Comparison of ENCODE assay signal across 14 cellular contexts in the genomic region with DNA sequence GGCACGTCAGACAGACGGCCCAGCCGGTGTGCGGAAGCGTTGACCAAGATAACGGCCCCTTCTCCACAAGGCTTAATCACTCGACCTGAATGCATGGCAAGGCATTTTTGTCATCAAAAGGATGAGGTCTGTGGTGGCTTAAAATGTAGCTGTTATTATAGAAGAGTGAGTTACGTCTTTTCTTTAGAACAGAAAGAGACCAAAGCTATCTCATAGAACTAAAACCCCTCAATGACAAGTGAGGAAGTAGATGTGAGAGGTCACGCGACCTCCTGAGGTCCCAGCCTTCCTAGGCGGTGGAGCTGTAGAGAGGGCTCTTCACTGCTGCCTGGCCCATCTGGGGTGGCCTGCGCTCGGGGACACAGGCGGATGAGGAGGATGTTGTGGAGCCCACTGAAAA.
DNase-seq lines count a peak whose midpoint lies in the region.
"Had no signal": no experiment of that assay in that cellular context is flagged by ENCODE, and none has a peak within 500 bp of the region (broad histone marks: within the 10 kb centered on the region; RNA-seq: fewer than 3 reads in every experiment).

No MANE protein-coding gene starts in this region.

- H3K27ac ChIP-seq in KOPT-K1 (ENCODE audit: low read depth, low read length, poor library complexity, severe bottlenecking) (peak overlapping the region; percentile 63), neuronal stem cell (replicated peaks; ENCODE audit: low read length) (no peak overlapping the region)

- no peak overlapping the region for H2BK5ac ChIP-seq in neuronal stem cell (ENCODE audit: low read length)

- no peak overlapping the region for H2BK120ac ChIP-seq in neuronal stem cell (ENCODE audit: low read depth, low read length)

- no peaks in the 10 kb centered on the region for H3K9me3 Mint-ChIP-seq in activated naive CD8-positive, alpha-beta T cell (ENCODE audit: low read depth)
- H3K9me3 Mint-ChIP-seq in activated naive CD8-positive, alpha-beta T cell treated with anti-CD3 and anti-CD28 coated beads for 36 hours = no peaks in the 10 kb centered on the region
- H3K9me3 Mint-ChIP-seq in activated naive CD4-positive, alpha-beta T cell treated with anti-CD3 and anti-CD28 coated beads, Interleukin-2, amount 10 ng/mL, durations not matched to agents 7 days and 5 days = no peaks in the 10 kb centered on the region
- H3K9me3 Mint-ChIP-seq: CD4-positive, alpha-beta T cell; H9 had no signal

- H3K4me3 Mint-ChIP-seq in activated naive CD8-positive, alpha-beta T cell = no peak overlapping the region
- no peak overlapping the region for H3K4me3 Mint-ChIP-seq in activated naive CD8-positive, alpha-beta T cell treated with anti-CD3 and anti-CD28 coated beads for 36 hours
- no peak overlapping the region for H3K4me3 Mint-ChIP-seq in activated naive CD4-positive, alpha-beta T cell treated with anti-CD3 and anti-CD28 coated beads, Interleukin-2, amount 10 ng/mL, durations not matched to agents 7 days and 5 days
- H3K4me3 Mint-ChIP-seq: CD4-positive, alpha-beta T cell; H9 had no signal

- H4K91ac ChIP-seq in neuronal stem cell (ENCODE audit: low read depth, low read length, poor library complexity) = no peak overlapping the region

- H3K27me3 ChIP-seq in neuronal stem cell (ENCODE audit: control insufficient read depth in 3 of 3, insufficient read depth in 3 of 3, low read depth in 1 of 3, low read length in 3 of 3) = no peaks in the 10 kb centered on the region

- H3K4me1 ChIP-seq in neuronal stem cell (ENCODE audit: control insufficient read depth in 2 of 2, insufficient read depth in 1 of 2, low read depth in 1 of 2, low read length in 2 of 2) = no peaks in the 10 kb centered on the region

- H4K8ac ChIP-seq in neuronal stem cell (ENCODE audit: low read depth, low read length) = no peak overlapping the region

- H3K4ac ChIP-seq in neuronal stem cell (ENCODE audit: low read length) = no peak overlapping the region

- H3K9me3 ChIP-seq in KOPT-K1 (ENCODE audit: insufficient read depth, low read length, poor library complexity, severe bottlenecking) (no peaks in the 10 kb centered on the region), neuronal stem cell (replicated peaks in 1 of 2; ENCODE audit: control insufficient read depth in 2 of 2, insufficient read depth in 1 of 2, low read depth in 1 of 2, low read length in 2 of 2) (no peaks in the 10 kb centered on the region)

- H3K36me3 Mint-ChIP-seq in activated naive CD8-positive, alpha-beta T cell = peaks cover 2% of the 10 kb centered on the region
- H3K36me3 Mint-ChIP-seq in activated naive CD8-positive, alpha-beta T cell treated with anti-CD3 and anti-CD28 coated beads for 36 hours = peaks cover 1% of the 10 kb centered on the region
- no peaks in the 10 kb centered on the region for H3K36me3 Mint-ChIP-seq in activated naive CD4-positive, alpha-beta T cell treated with anti-CD3 and anti-CD28 coated beads, Interleukin-2, amount 10 ng/mL, durations not matched to agents 7 days and 5 days

- no peak overlapping the region for H2BK12ac ChIP-seq in neuronal stem cell (ENCODE audit: low read length)

- no peak overlapping the region for H3K4me2 ChIP-seq in neuronal stem cell (ENCODE audit: insufficient read depth, low read length, poor library complexity, severe bottlenecking)

- no peak overlapping the region for H3K18ac ChIP-seq in neuronal stem cell (ENCODE audit: low read length)

- H3K79me1 ChIP-seq in neuronal stem cell (ENCODE audit: low read depth, low read length) = no peaks in the 10 kb centered on the region

- H3K14ac ChIP-seq in neuronal stem cell (ENCODE audit: low read length) = peak overlapping the region; percentile 77

- no peak overlapping the region for H2AK5ac ChIP-seq in neuronal stem cell (ENCODE audit: low read depth, low read length)

- H3K36me3 ChIP-seq in KOPT-K1 (ENCODE audit: insufficient read depth, low read length) (peaks cover 5% of the 10 kb centered on the region), neuronal stem cell (replicated peaks in 1 of 2; ENCODE audit: control insufficient read depth in 2 of 2, insufficient read depth in 2 of 2, low read length in 2 of 2) (no peaks in the 10 kb centered on the region)

- peaks cover 41% of the 10 kb centered on the region for H3K4me1 Mint-ChIP-seq in activated naive CD8-positive, alpha-beta T cell (ENCODE audit: low read depth)
- peaks cover 44% of the 10 kb centered on the region for H3K4me1 Mint-ChIP-seq in activated naive CD8-positive, alpha-beta T cell treated with anti-CD3 and anti-CD28 coated beads for 36 hours
- peaks cover 23% of the 10 kb centered on the region for H3K4me1 Mint-ChIP-seq in activated naive CD4-positive, alpha-beta T cell treated with anti-CD3 and anti-CD28 coated beads, Interleukin-2, amount 10 ng/mL, durations not matched to agents 7 days and 5 days

- H3K9ac ChIP-seq in neuronal stem cell (ENCODE audit: low read depth, low read length, poor library complexity) = no peak overlapping the region

- no peak overlapping the region for H3K23ac ChIP-seq in neuronal stem cell (ENCODE audit: low read depth, low read length, poor library complexity)

- no CpG with 5 or more reads among the region's 14 CpGs for WGBS in neuronal stem cell (ENCODE audit: extremely low coverage in 2 of 2, insufficient read length in 2 of 2, insufficient replicate concordance in 1 of 2), 2 donors

- H2AFZ ChIP-seq in neuronal stem cell (ENCODE audit: low read length) = no peak overlapping the region

- H3K27me3 Mint-ChIP-seq in activated naive CD8-positive, alpha-beta T cell = no peaks in the 10 kb centered on the region
- H3K27me3 Mint-ChIP-seq in activated naive CD8-positive, alpha-beta T cell treated with anti-CD3 and anti-CD28 coated beads for 36 hours = no peaks in the 10 kb centered on the region
- H3K27me3 Mint-ChIP-seq in activated naive CD4-positive, alpha-beta T cell treated with anti-CD3 and anti-CD28 coated beads, Interleukin-2, amount 10 ng/mL, durations not matched to agents 7 days and 5 days = no peaks in the 10 kb centered on the region
- H3K27me3 Mint-ChIP-seq: CD4-positive, alpha-beta T cell had no signal

- no peak for DNase-seq in activated naive CD8-positive, alpha-beta T cell treated with anti-CD3 and anti-CD28 coated beads for 36 hours
- no peak for DNase-seq in neuronal stem cell (ENCODE audit: low spot score)
- no peak for DNase-seq in retina
- no peak for DNase-seq in activated naive CD4-positive, alpha-beta T cell treated with anti-CD3 and anti-CD28 coated beads, Interleukin-2, amount 10 ng/mL, durations not matched to agents 7 days and 5 days
- DNase-seq in putamen (ENCODE audit: low spot score) = no peak
- DNase-seq: ACHN; C1 segment of cervical spinal cord; CD4-positive, alpha-beta T cell; DND-41; GDM1; GOT3; H9 had no signal

- H2BK15ac ChIP-seq in neuronal stem cell (ENCODE audit: low read length) = no peak overlapping the region

- H3K27ac Mint-ChIP-seq in activated naive CD8-positive, alpha-beta T cell = peak overlapping the region; percentile 28
- no peak overlapping the region for H3K27ac Mint-ChIP-seq in activated naive CD8-positive, alpha-beta T cell treated with anti-CD3 and anti-CD28 coated beads for 36 hours
- H3K27ac Mint-ChIP-seq in activated naive CD4-positive, alpha-beta T cell treated with anti-CD3 and anti-CD28 coated beads, Interleukin-2, amount 10 ng/mL, durations not matched to agents 7 days and 5 days = no peak overlapping the region
- H3K27ac Mint-ChIP-seq: CD4-positive, alpha-beta T cell; H9 had no signal

- H3K4me3 ChIP-seq in neuronal stem cell (ENCODE audit: low read length in 2 of 2) = no peak overlapping the region

- CTCF ChIA-PET in activated naive CD4-positive, alpha-beta T cell treated with anti-CD3 and anti-CD28 coated beads, Interleukin-2, amount 10 ng/mL, durations not matched to agents 7 days and 5 days (lab: Charles Lee) = no interaction called here
